ENCODE assay signal across 29 cellular contexts in genomic region chr6:151018035-151018434, GRCh38.
DNase-seq lines count a peak whose midpoint lies in the region; ATAC-seq and TF ChIP-seq lines count a peak whose summit lies in the region.
"Had no signal": no experiment of that assay in that cellular context is flagged by ENCODE, and none has a peak within 500 bp of the region (broad histone marks: within the 10 kb centered on the region; RNA-seq: fewer than 3 reads in every experiment).

No MANE protein-coding gene starts in this region.

- WGBS in IMR-90 (ENCODE audit: extremely low coverage in 2 of 2, insufficient read length in 1 of 2), 2 experiments: no CpG with 5 or more reads among the region's 7 CpGs
- WGBS in mesodermal cell (ENCODE audit: insufficient coverage in 2 of 2), 2 experiments: 66 to 94% methylated on average over 2 of the region's 7 CpGs

- H3K4me2 ChIP-seq in IMR-90 (ENCODE audit: low read depth, low read length): no peak overlapping the region
- H3K4me2 ChIP-seq: hepatocyte had no signal

- CTCF ChIA-PET in IMR-90 (lab: Yijun Ruan, JAX): interaction anchor here (1.5 kb wide), 1 partner anchor 306 kb away, joined by 5 read pairs; no protein-coding TSS in a partner anchor

- no peak overlapping the region for H2BK15ac ChIP-seq in IMR-90 (ENCODE audit: low read depth, low read length)

- H3K27ac ChIP-seq in IMR-90 (ENCODE audit: insufficient read depth, low read length): no peak overlapping the region
- H3K27ac ChIP-seq in mesodermal cell (ENCODE audit: low read depth, low read length, severe bottlenecking): peak overlapping the region; percentile 2
- H3K27ac ChIP-seq in ascending aorta: no peak overlapping the region
- H3K27ac ChIP-seq: esophagus squamous epithelium, gastrocnemius medialis, hepatocyte, SJSA1, suprapubic skin, upper lobe of left lung had no signal

- in situ Hi-C loops in Caki2 (cut with HindIII; ENCODE audit: low pct_unique_long_range_greater_than_20kb, low sequenced_read_pairs): no loop called here
- in situ Hi-C loops in IMR-90 (cut with MboI; ENCODE audit: low sequenced_read_pairs): no loop called here

- H2BK5ac ChIP-seq in IMR-90 (ENCODE audit: low read depth, low read length, poor library complexity, severe bottlenecking): peak overlapping the region; percentile 35

- POLR2A ChIA-PET in IMR-90 (lab: Charles Lee; ENCODE audit: unreplicated experiment): no interaction called here

- TF ChIP-seq POLR2A in IMR-90 (IDR thresholded peaks at IDR 0.05; ENCODE audit: low read depth, low read length): no peak

- H3K9me1 ChIP-seq in IMR-90 (ENCODE audit: insufficient read depth, low read length): peaks cover 18% of the 10 kb centered on the region

- no peak for TF ChIP-seq RAD21 in IMR-90 (IDR thresholded peaks at IDR 0.05; ENCODE audit: low read length)

- peaks cover 12 to 37% of the 10 kb centered on the region in 2 experiments for H3K79me1 ChIP-seq in IMR-90 (ENCODE audit: low read depth in 1 of 2, low read length in 2 of 2)

- H3K4me3 ChIP-seq in IMR-90 (ENCODE audit: insufficient read depth, low read depth, low read length) (no peak overlapping the region), mesodermal cell (ENCODE audit: extremely low read depth, insufficient read depth, low read length, poor library complexity, severe bottlenecking) (no peak overlapping the region), ascending aorta (no peak overlapping the region)
- H3K4me3 ChIP-seq: body of pancreas, esophagus squamous epithelium, gastrocnemius medialis, hepatocyte, ovary, SJSA1, suprapubic skin, upper lobe of left lung had no signal

- H4K20me1 ChIP-seq in IMR-90 (ENCODE audit: insufficient read depth, low read length): 0 out of 2 replicates have a peak, but pooled peaks cover 5% of the 10 kb centered on the region

- no peak overlapping the region for H4K91ac ChIP-seq in IMR-90 (ENCODE audit: insufficient read depth, low read depth, low read length)

- H3K18ac ChIP-seq in IMR-90 (ENCODE audit: low read depth, low read length): no peak overlapping the region

- no peak overlapping the region for H3K9ac ChIP-seq in IMR-90 (ENCODE audit: low read depth, low read length)

- no peak overlapping the region for H4K5ac ChIP-seq in IMR-90 (ENCODE audit: low read depth, low read length)

- peak overlapping the region; percentile 22; the same call in 1 of the 2 replicates for H3K4ac ChIP-seq in IMR-90 (ENCODE audit: low read depth, low read length)

- dilution Hi-C loops in IMR-90 (cut with HindIII; ENCODE audit: low sequenced_read_pairs, unreplicated experiment): no loop called here

- no peak overlapping the region for H2BK120ac ChIP-seq in IMR-90 (ENCODE audit: low read depth, low read length)

- 0 out of 2 replicates have a peak overlapping the region, but pooled peaks have one; percentile 55 for H2AK5ac ChIP-seq in IMR-90 (ENCODE audit: low read depth, low read length)

- DNase-seq in Caki2 (ENCODE audit: low read depth) (peak; percentile 51), IMR-90 (peak; percentile 38), dermis blood vessel endothelial cell (peak; percentile 17), ascending aorta (ENCODE audit: low spot score in 2 of 2) (no peak)
- DNase-seq in activated CD4-positive, CD25-positive, alpha-beta regulatory T cell treated with anti-CD3 and anti-CD28 coated beads, Interleukin-2, amount 50 U/mL, for 72 hours: no peak
- DNase-seq: activated CD4-positive, alpha-beta T cell treated with anti-CD3 and anti-CD28 coated beads, Interleukin-2, amount 10 ng/mL, durations not matched to agents 7 days and 5 days; activated naive CD8-positive, alpha-beta T cell treated with anti-CD3 and anti-CD28 coated beads, Interleukin-2, amount 50 U/mL, for 24 hours; activated T-cell treated with anti-CD3 and anti-CD28 coated beads, Interleukin-2, amount 50 U/mL, for 4 hours; body of pancreas; Calu3; esophagus squamous epithelium; gastrocnemius medialis; H9; Kasumi-1; NCI-H2107; NCI-H345; ovary; RPMI8226; stimulated activated CD4-positive, alpha-beta T cell treated with anti-CD3 and anti-CD28 coated beads, Interleukin-1b, Interleukin-23, amount 100 ng/mL, for 48 hours; stimulated activated naive CD4-positive, alpha-beta T cell treated with Interleukin-2 at 50 U/mL for 16 hours; T-cell; upper lobe of left lung had no signal

- H3K36me3 ChIP-seq in IMR-90 (ENCODE audit: control insufficient read depth, insufficient read depth, low read length) (peaks cover 60% of the 10 kb centered on the region), mesodermal cell (ENCODE audit: control insufficient read depth, insufficient read depth, low read length) (peaks cover 49% of the 10 kb centered on the region), ascending aorta (peaks cover 29 to 42% of the 10 kb centered on the region in 2 donors)
- H3K36me3 ChIP-seq: esophagus squamous epithelium, gastrocnemius medialis, ovary, suprapubic skin had no signal

- no TSS peak for BruUV-seq in IMR-90 (replicated peaks; lab: Mats Ljungman, UMichigan)

- TF ChIP-seq CTCF in IMR-90 (conservative IDR thresholded peaks at IDR 0.05; ENCODE audit: low read depth, low read length): no peak
- TF ChIP-seq CTCF in ascending aorta (IDR thresholded peaks at IDR 0.05): no peak

- H2AFZ ChIP-seq in IMR-90 (replicated peaks; ENCODE audit: low read length, poor library complexity): no peak overlapping the region
- H2AFZ ChIP-seq: hepatocyte had no signal

- peak overlapping the region; percentile 34; the same call in 1 of the 2 replicates for H3K23ac ChIP-seq in IMR-90 (ENCODE audit: low read depth, low read length)

- no peaks in the 10 kb centered on the region for H3K9me3 ChIP-seq in IMR-90 (ENCODE audit: control insufficient read depth, insufficient read depth, low read length)
- H3K9me3 ChIP-seq in mesodermal cell (ENCODE audit: control insufficient read depth, low read length): no peaks in the 10 kb centered on the region
- H3K9me3 ChIP-seq in ascending aorta: no peaks in the 10 kb centered on the region
- H3K9me3 ChIP-seq: body of pancreas, esophagus squamous epithelium, gastrocnemius medialis, ovary, SJSA1, suprapubic skin, upper lobe of left lung had no signal

- peak overlapping the region; percentile 22 for H2AK9ac ChIP-seq in IMR-90 (replicated peaks; ENCODE audit: low read depth, low read length, poor library complexity)

- no peaks in the 10 kb centered on the region for H3K27me3 ChIP-seq in IMR-90 (ENCODE audit: control insufficient read depth, insufficient read depth, low read length)
- no peaks in the 10 kb centered on the region for H3K27me3 ChIP-seq in ascending aorta
- H3K27me3 ChIP-seq: body of pancreas, esophagus squamous epithelium, gastrocnemius medialis, hepatocyte, ovary, SJSA1, suprapubic skin, upper lobe of left lung had no signal

- H2BK20ac ChIP-seq in IMR-90 (ENCODE audit: low read depth, low read length): peak overlapping the region; percentile 57; the same call in 1 of the 2 replicates

- ATAC-seq in IMR-90 (ENCODE audit: low read depth) (no peak), HG03521 (IDR thresholded peaks at IDR 0.05; ENCODE audit: unreplicated experiment) (no peak)
- ATAC-seq: activated naive CD8-positive, alpha-beta T cell treated with anti-CD3 and anti-CD28 coated beads, Interleukin-2, amount 50 U/mL, for 24 hours; activated T-cell treated with anti-CD3 and anti-CD28 coated beads, Interleukin-2, amount 50 U/mL, for 4 hours; body of pancreas; gastrocnemius medialis; left lobe of liver; T-cell; WTC11 had no signal

- intact Hi-C loops in IMR-90 (cut with micrococcal nuclease) (loop anchor here (10.0 kb wide), 1 partner anchor 227 kb away; no protein-coding TSS in a partner anchor), ascending aorta (cut with DNase I) (loop anchor here (10.0 kb wide), 1 partner anchor 137 kb away; no protein-coding TSS in a partner anchor)

- H3K4me1 ChIP-seq in IMR-90 (ENCODE audit: control insufficient read depth, insufficient read depth, low read length) (peaks cover 20% of the 10 kb centered on the region), mesodermal cell (ENCODE audit: control insufficient read depth, insufficient read depth, low read length, poor library complexity, severe bottlenecking) (peaks cover 61% of the 10 kb centered on the region), ascending aorta (no peaks in the 10 kb centered on the region)

- peak overlapping the region in 1 of 2 experiments; percentile 39; a peak in 1 of 4 replicates for H4K8ac ChIP-seq in IMR-90 (ENCODE audit: low read depth in 2 of 2, low read length in 2 of 2)

- H3K14ac ChIP-seq in IMR-90 (replicated peaks; ENCODE audit: low read depth, low read length): peak overlapping the region; percentile 61; the same call in 1 of the 2 replicates

- no peak overlapping the region for H3K56ac ChIP-seq in IMR-90 (ENCODE audit: extremely low read depth, insufficient read depth, low read length)

TF ChIP-seq in IMR-90, 13 proteins besides CTCF, POLR2A, EP300 and RAD21:
- TF ChIP-seq CEBPB (IDR thresholded peaks at IDR 0.05; ENCODE audit: low read depth, low read length): peak; percentile 26; the same call in 1 of the 2 replicates
- no peak for TF ChIP-seq SMC3 (IDR thresholded peaks at IDR 0.05; ENCODE audit: low read depth, low read length)

Comparison
In these comparisons a context has a peak if more than half of its experiments do, and no peak if none do; other contexts are left out.
1. DNase-seq: peak in Caki2 (single experiment), IMR-90 (single experiment) and dermis blood vessel endothelial cell (single experiment); none in activated CD4-positive, CD25-positive, alpha-beta regulatory T cell treated with anti-CD3 and anti-CD28 coated beads, Interleukin-2, amount 50 U/mL, for 72 hours (single experiment) and ascending aorta (0 of 2).